ENCODE assay signal across 6 cellular contexts in the genomic region with DNA sequence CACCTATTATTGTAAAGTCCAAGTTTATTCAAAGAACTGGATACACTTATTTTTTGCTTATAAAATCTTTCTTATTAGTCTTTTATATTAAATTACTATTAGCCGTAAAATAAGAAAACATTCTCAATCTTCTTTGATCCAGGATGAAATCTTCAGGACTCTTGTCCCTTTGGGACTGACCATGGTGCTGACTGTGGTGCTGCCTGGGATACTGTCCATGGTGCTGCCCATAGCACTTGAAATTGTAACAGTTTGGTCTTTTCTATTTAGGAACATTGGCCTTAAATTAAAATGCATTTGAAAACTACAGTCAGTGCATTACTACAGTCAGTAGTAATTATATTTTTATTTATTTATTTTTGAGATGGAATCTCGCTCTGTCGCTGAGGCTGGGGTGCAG. TPM values are rescaled to one million over a fixed set of nuclear protein-coding genes. Genes with fewer than 3 reads are reported as not detected.
DNase-seq lines count a peak whose midpoint lies in the region; ATAC-seq, FAIRE-seq and TF ChIP-seq lines count a peak whose summit lies in the region.
"Not testable (repeated sequence)": the region's sequence is repeated elsewhere in the genome, so short reads cannot be mapped to it uniquely, and the experiment has no call there.

No MANE protein-coding gene starts in this region.

- not testable (repeated sequence) for TF ChIP-seq POLR2A in H54 (IDR thresholded peaks at IDR 0.05; ENCODE audit: low read depth, low read length)

- not testable (repeated sequence) for H3K9me1 ChIP-seq in keratinocyte (ENCODE audit: control insufficient read depth, extremely low read depth, insufficient read depth, low read length)

- not testable (repeated sequence) for H3K9ac ChIP-seq in keratinocyte (ENCODE audit: control insufficient read depth, extremely low read depth, insufficient read depth, low read length)

- not testable (repeated sequence) for DNase-seq in CD8-positive, alpha-beta T cell; H54 (ENCODE audit: insufficient read length, low spot score); bronchial epithelial cell (ENCODE audit: low read depth); frontal cortex (ENCODE audit: low spot score in 2 of 2); keratinocyte (ENCODE audit: low read depth, low spot score); left lung

- FAIRE-seq in H54 (lab: Jason Lieb, UNC) (peak; percentile 27), bronchial epithelial cell (lab: Jason Lieb, UNC) (peak; percentile 40), frontal cortex (lab: Jason Lieb, UNC) (peak; percentile 76), keratinocyte (lab: Jason Lieb, UNC) (peak; percentile 73)

- intact Hi-C loops in CD8-positive, alpha-beta T cell (cut with DNase I, micrococcal nuclease); left lung (cut with DNase I): not testable (repeated sequence)

- H3K36me3 Mint-ChIP-seq in CD8-positive, alpha-beta T cell = not testable (repeated sequence)

- peak; percentile 45 for ATAC-seq in CD8-positive, alpha-beta T cell
- peak; percentile 65 for ATAC-seq in left lung

- not testable (repeated sequence) for H3K4me1 Mint-ChIP-seq in CD8-positive, alpha-beta T cell (ENCODE audit: low read depth)

- H3K9me3 ChIP-seq in CD8-positive, alpha-beta T cell (ENCODE audit: low read length); keratinocyte (ENCODE audit: control insufficient read depth, low read depth, low read length); left lung: not testable (repeated sequence)

- H3K27me3 ChIP-seq in CD8-positive, alpha-beta T cell (ENCODE audit: insufficient read depth, low read length); bronchial epithelial cell (ENCODE audit: control insufficient read depth, insufficient read depth, low read length); keratinocyte (ENCODE audit: control insufficient read depth, extremely low read depth, insufficient read depth, low read length); left lung: not testable (repeated sequence)

- POLR2A ChIA-PET in CD8-positive, alpha-beta T cell (lab: Charles Lee) = not testable (repeated sequence)

- not testable (repeated sequence) for H3K4me1 ChIP-seq in CD8-positive, alpha-beta T cell (ENCODE audit: insufficient read depth, low read length); keratinocyte (ENCODE audit: control insufficient read depth, extremely low read depth, insufficient read depth, low read length); left lung

- H3K4me3 ChIP-seq in CD8-positive, alpha-beta T cell (ENCODE audit: low read depth, low read length); bronchial epithelial cell (ENCODE audit: low read depth, low read length); keratinocyte (ENCODE audit: control insufficient read depth in 2 of 3, extremely low read depth in 1 of 3, insufficient read depth in 2 of 3, low read depth in 1 of 3, low read length in 3 of 3); left lung: not testable (repeated sequence)

- H2AFZ ChIP-seq in keratinocyte (ENCODE audit: control insufficient read depth, low read length) = not testable (repeated sequence)

- not testable (repeated sequence) for H3K36me3 ChIP-seq in CD8-positive, alpha-beta T cell (ENCODE audit: insufficient read depth, low read length); bronchial epithelial cell (ENCODE audit: control insufficient read depth, insufficient read depth, low read length); keratinocyte (ENCODE audit: control insufficient read depth in 2 of 2, extremely low read depth in 1 of 2, insufficient read depth in 2 of 2, low read length in 2 of 2); left lung

- H3K4me3 Mint-ChIP-seq in CD8-positive, alpha-beta T cell = not testable (repeated sequence)

- not testable (repeated sequence) for H3K4me2 ChIP-seq in keratinocyte (ENCODE audit: control insufficient read depth, extremely low read depth, insufficient read depth, low read depth, low read length)

- H3K27ac Mint-ChIP-seq in CD8-positive, alpha-beta T cell = not testable (repeated sequence)

- CTCF ChIA-PET in CD8-positive, alpha-beta T cell (lab: Charles Lee) = not testable (repeated sequence)

- not testable (repeated sequence) for H4K20me1 ChIP-seq in keratinocyte (ENCODE audit: control insufficient read depth, extremely low read depth, insufficient read depth, low read length)

- not testable (repeated sequence) for H3K27ac ChIP-seq in CD8-positive, alpha-beta T cell (ENCODE audit: low read depth, low read length); keratinocyte (ENCODE audit: control insufficient read depth, insufficient read depth, low read length); left lung

- H3K79me2 ChIP-seq in keratinocyte (ENCODE audit: control insufficient read depth, insufficient read depth, low read length) = not testable (repeated sequence)

- dilution Hi-C loops in keratinocyte (cut with MboI; ENCODE audit: extremely low pct_ligation_motif_present, low sequenced_read_pairs) = not testable (repeated sequence)

- H3K9me3 Mint-ChIP-seq in CD8-positive, alpha-beta T cell = not testable (repeated sequence)

- H3K27me3 Mint-ChIP-seq in CD8-positive, alpha-beta T cell (ENCODE audit: low read depth) = not testable (repeated sequence)

- TF ChIP-seq CTCF in CD8-positive, alpha-beta T cell (IDR thresholded peaks at IDR 0.05); bronchial epithelial cell (IDR thresholded peaks at IDR 0.05; ENCODE audit: insufficient read depth, low read length, severe bottlenecking); keratinocyte (optimal IDR thresholded peaks at IDR 0.05 in 1 of 3, IDR thresholded peaks at IDR 0.05 in 1 of 3, conservative IDR thresholded peaks at IDR 0.05 in 1 of 3; ENCODE audit: extremely low read depth in 1 of 3, insufficient read depth in 2 of 3, low read length in 3 of 3); left lung (IDR thresholded peaks at IDR 0.05): not testable (repeated sequence)

RNA-seq across cellular contexts. Expression of a gene that starts 41.7 kb away (rescaled TPM):
- total RNA-seq in CD8-positive, alpha-beta T cell = 10 to 100 TPM; 23.0 to 24.4 TPM
- 21.9 and 32.0 TPM in 2 replicates for total RNA-seq in bronchial epithelial cell
- 89.3 TPM for total RNA-seq in frontal cortex
- polyA plus RNA-seq in keratinocyte = 24.6 to 32.3 TPM (median 29.7 TPM) in 3 replicates
- polyA plus RNA-seq in keratinocyte (2011; ENCODE audit: low read depth) = 17.0 TPM
- 18.2 and 32.8 TPM in 2 replicates for polyA plus RNA-seq in keratinocyte (2011; cell fraction: cytosol; rRNA removed)
- polyA plus RNA-seq in keratinocyte (2011; cell fraction: nucleus; rRNA removed) = 30.0 and 34.6 TPM in 2 replicates
- polyA plus RNA-seq in keratinocyte (2012; ENCODE audit: low replicate concordance) = 20.4 and 20.6 TPM in 2 replicates
- 21.2 to 49.6 TPM (median 33.9 TPM) in 3 replicates for polyA minus RNA-seq in keratinocyte
- 15.9 TPM for polyA minus RNA-seq in keratinocyte (2011; cell fraction: cytosol; rRNA and poly(A)+ RNA removed)
- polyA minus RNA-seq in keratinocyte (2011; cell fraction: nucleus; rRNA and poly(A)+ RNA removed) = 47.7 and 79.3 TPM in 2 replicates
- total RNA-seq in left lung = 10 to 100 TPM; 49.6 to 61.8 TPM

RNA-seq across cellular contexts. Expression of a gene that starts 52.7 kb away (rescaled TPM):
- 10 to 100 TPM; 17.9 to 20.4 TPM for total RNA-seq in CD8-positive, alpha-beta T cell
- total RNA-seq in bronchial epithelial cell (1.5 and 2.9 TPM in 2 replicates), frontal cortex (13.9 TPM), left lung (10 to 100 TPM; 20.8 to 27.7 TPM)
- polyA plus RNA-seq in keratinocyte = 4.0 to 9.1 TPM (median 7.0 TPM) in 3 replicates
- polyA plus RNA-seq in keratinocyte (2011; ENCODE audit: low read depth) = 3.8 TPM
- 4.0 and 8.7 TPM in 2 replicates for polyA plus RNA-seq in keratinocyte (2011; cell fraction: cytosol; rRNA removed)
- 22.5 and 47.4 TPM in 2 replicates for polyA plus RNA-seq in keratinocyte (2011; cell fraction: nucleus; rRNA removed)
- polyA plus RNA-seq in keratinocyte (2012; ENCODE audit: low replicate concordance) = 3.0 and 4.7 TPM in 2 replicates
- polyA minus RNA-seq in keratinocyte = 15.3 to 18.4 TPM (median 18.0 TPM) in 3 replicates
- 2.3 TPM for polyA minus RNA-seq in keratinocyte (2011; cell fraction: cytosol; rRNA and poly(A)+ RNA removed)
- polyA minus RNA-seq in keratinocyte (2011; cell fraction: nucleus; rRNA and poly(A)+ RNA removed) = 5.9 and 13.1 TPM in 2 replicates
